In genomic region chr9:34991833-34992375, GRCh38 we compare ENCODE assay signal across 8 cellular contexts. TPM values are rescaled to one million over a fixed set of nuclear protein-coding genes. Genes with fewer than 3 reads are reported as not detected.
DNase-seq lines count a peak whose midpoint lies in the region; ATAC-seq, FAIRE-seq and TF ChIP-seq lines count a peak whose summit lies in the region.

No MANE protein-coding gene starts in this region.

- no peak overlapping the region for H3K27ac ChIP-seq in PC-9
- H3K27ac ChIP-seq in endothelial cell of umbilical vein (ENCODE audit: insufficient read depth, low read depth, low read length) = peak overlapping the region; percentile 79
- peak overlapping the region; percentile 80 for H3K27ac ChIP-seq in osteoblast (ENCODE audit: low read depth, low read length)

- H3K27me3 ChIP-seq in PC-9 (ENCODE audit: insufficient read depth, low read depth) (no peaks in the 10 kb centered on the region), endothelial cell of umbilical vein (ENCODE audit: control insufficient read depth in 2 of 2, insufficient read depth in 2 of 2, low read length in 2 of 2) (no peaks in the 10 kb centered on the region), osteoblast (ENCODE audit: insufficient read depth, low read length) (no peaks in the 10 kb centered on the region)

- no peak for TF ChIP-seq POLR2A in endothelial cell of umbilical vein (IDR thresholded peaks at IDR 0.05; ENCODE audit: low read depth, low read length)

- TSS peak; percentile 45 for BruUV-seq in PC-9 (replicated peaks; lab: Mats Ljungman, UMichigan)
- TSS peak; percentile 57 for BruUV-seq in endothelial cell of umbilical vein (replicated peaks; lab: Mats Ljungman, UMichigan)

- H3K9me1 ChIP-seq in endothelial cell of umbilical vein (replicated peaks; ENCODE audit: control insufficient read depth, extremely low read depth, insufficient read depth, low read length) = no peaks in the 10 kb centered on the region

- peaks cover 4% of the 10 kb centered on the region; the same call in 1 of the 2 replicates for H3F3A ChIP-seq in PC-9 (ENCODE audit: insufficient read depth, low read depth)

- H3K4me1 ChIP-seq in PC-9 (replicated peaks; ENCODE audit: insufficient read depth) (peaks cover 17% of the 10 kb centered on the region; the same call in 1 of the 2 replicates), endothelial cell of umbilical vein (ENCODE audit: control insufficient read depth, extremely low read depth, insufficient read depth, low read length) (peaks cover 49% of the 10 kb centered on the region), osteoblast (ENCODE audit: insufficient read depth, low read length) (peaks cover 65% of the 10 kb centered on the region)

- H2AFZ ChIP-seq in PC-9 (no peak overlapping the region), endothelial cell of umbilical vein (ENCODE audit: low read depth, low read length) (peak overlapping the region; percentile 26), osteoblast (ENCODE audit: low read length) (no peak overlapping the region)

- peak overlapping the region; percentile 45 for H3K9ac ChIP-seq in endothelial cell of umbilical vein (replicated peaks; ENCODE audit: extremely low read depth, insufficient read depth, low read length)

- no peak for FAIRE-seq in endothelial cell of umbilical vein (lab: Jason Lieb, UNC)

- CTCF ChIA-PET in PC-9 (lab: Charles Lee) (no interaction called here), endothelial cell of umbilical vein (lab: Charles Lee) (interaction anchor here (1.1 to 5.4 kb wide), 2 partner anchors 60 to 93 kb away, joined by 3 to 56 read pairs; no protein-coding TSS in a partner anchor)

- H3K9me3 ChIP-seq in PC-9 (ENCODE audit: insufficient read depth, low read depth) = no peaks in the 10 kb centered on the region
- no peaks in the 10 kb centered on the region for H3K9me3 ChIP-seq in endothelial cell of umbilical vein (replicated peaks; ENCODE audit: control insufficient read depth, insufficient read depth, low read length)
- H3K9me3 ChIP-seq in osteoblast (ENCODE audit: low read depth, low read length) = no peaks in the 10 kb centered on the region

- ATAC-seq in HG03175 (IDR thresholded peaks at IDR 0.05; ENCODE audit: unreplicated experiment) = no peak

- no peaks in the 10 kb centered on the region for H3K9me2 ChIP-seq in PC-9 (ENCODE audit: insufficient read depth)

- no peak overlapping the region for H3K4me2 ChIP-seq in PC-9
- peak overlapping the region; percentile 41 for H3K4me2 ChIP-seq in endothelial cell of umbilical vein (ENCODE audit: insufficient read depth, low read length)
- H3K4me2 ChIP-seq in osteoblast (ENCODE audit: insufficient read depth, low read length) = peak overlapping the region; percentile 66

- H3K79me2 ChIP-seq in PC-9 (ENCODE audit: low read depth) (no peaks in the 10 kb centered on the region), endothelial cell of umbilical vein (ENCODE audit: control insufficient read depth, insufficient read depth, low read length) (no peaks in the 10 kb centered on the region), osteoblast (ENCODE audit: insufficient read depth, low read length) (peaks cover 12% of the 10 kb centered on the region)

- intact Hi-C loops in PC-9 (cut with micrococcal nuclease; ENCODE audit: unreplicated experiment) = no loop called here
- intact Hi-C loops in endothelial cell of umbilical vein (cut with micrococcal nuclease) = no loop called here

- peak; percentile 81 for DNase-seq in G401 (ENCODE audit: low spot score)
- DNase-seq in PC-9 = peak in 1 of 2 experiments; percentile 23
- no peak for DNase-seq in endothelial cell of umbilical vein (ENCODE audit: low read depth, low spot score)
- peak; percentile 91 for DNase-seq in osteoblast (ENCODE audit: insufficient read length, low spot score, missing footprints)
- no peak for DNase-seq in NK-92 (lab: John Stamatoyannopoulos, UW; ENCODE audit: unreplicated experiment)
- DNase-seq in NCI-H1436 treated with DMSO at 0.1 percent for 48 hours (lab: John Stamatoyannopoulos, UW) = no peak
- no peak for DNase-seq in GM03348 (ENCODE audit: low spot score)

- no peaks in the 10 kb centered on the region for H4K20me1 ChIP-seq in PC-9 (ENCODE audit: insufficient read depth)
- H4K20me1 ChIP-seq in endothelial cell of umbilical vein (replicated peaks; ENCODE audit: control insufficient read depth, extremely low read depth, insufficient read depth, low read length) = no peaks in the 10 kb centered on the region
- H4K20me1 ChIP-seq in osteoblast (ENCODE audit: insufficient read depth, low read length) = peaks cover 2% of the 10 kb centered on the region

- dilution Hi-C loops in endothelial cell of umbilical vein (cut with MboI; ENCODE audit: extremely low pct_ligation_motif_present, low sequenced_read_pairs) = no loop called here

- TF ChIP-seq CTCF in PC-9 (conservative IDR thresholded peaks at IDR 0.05) (no peak), endothelial cell of umbilical vein (IDR thresholded peaks at IDR 0.05; ENCODE audit: extremely low read depth in 1 of 2, insufficient read depth in 1 of 2, low read depth in 1 of 2, low read length in 2 of 2) (no peak), osteoblast (IDR thresholded peaks at IDR 0.05; ENCODE audit: extremely low read depth, low read depth, low read length) (no peak)

- in situ Hi-C loops in G401 (cut with HindIII; ENCODE audit: low sequenced_read_pairs) = no loop called here

- H3K36me3 ChIP-seq in PC-9 (ENCODE audit: low read depth) (no peaks in the 10 kb centered on the region), endothelial cell of umbilical vein (ENCODE audit: control insufficient read depth in 2 of 2, extremely low read depth in 1 of 2, insufficient read depth in 2 of 2, low read length in 2 of 2) (peaks cover 3 to 8% of the 10 kb centered on the region in 2 experiments), osteoblast (ENCODE audit: insufficient read depth, low read length) (peaks cover 15% of the 10 kb centered on the region)

- no peak overlapping the region for H3K4me3 ChIP-seq in PC-9
- H3K4me3 ChIP-seq in endothelial cell of umbilical vein (replicated peaks in 1 of 3; ENCODE audit: insufficient read depth in 1 of 3, low read depth in 1 of 3, low read length in 3 of 3) = no peak overlapping the region
- H3K4me3 ChIP-seq in osteoblast (ENCODE audit: insufficient read depth, low read length) = peak overlapping the region; percentile 47

- POLR2A ChIA-PET in PC-9 (lab: Charles Lee; ENCODE audit: unreplicated experiment) = no interaction called here
- POLR2A ChIA-PET in endothelial cell of umbilical vein (lab: Charles Lee) = no interaction called here

TF ChIP-seq in endothelial cell of umbilical vein, 7 proteins besides CTCF, POLR2A, EP300 and RAD21:
- no peak for TF ChIP-seq EZH2 (IDR thresholded peaks at IDR 0.05; ENCODE audit: borderline replicate concordance, low read depth, low read length, severe bottlenecking)
- TF ChIP-seq GATA2 (IDR thresholded peaks at IDR 0.05; ENCODE audit: insufficient read depth, insufficient read length, low read depth, low read length) = no peak

RNA-seq across cellular contexts. Expression of gene DNAJB5, which starts 2.4 kb away (rescaled TPM):
- total RNA-seq in G401 (2014; rRNA removed; shearing (Covaris generic)) = 21.1 and 24.2 TPM in 2 replicates
- total RNA-seq in PC-9 (2021) (0.79 and 0.98 TPM in 2 replicates), endothelial cell of umbilical vein (9.7 and 12.8 TPM in 2 replicates), osteoblast (12.7 and 16.5 TPM in 2 replicates)
- 8.5 and 8.6 TPM in 2 replicates for polyA plus RNA-seq in endothelial cell of umbilical vein
- polyA plus RNA-seq in endothelial cell of umbilical vein (2011; cell fraction: cytosol; rRNA removed) = 6.9 and 7.1 TPM in 2 replicates
- polyA plus RNA-seq in endothelial cell of umbilical vein (2011; cell fraction: nucleus; rRNA removed) = 4.0 and 4.8 TPM in 2 replicates
- polyA plus RNA-seq in endothelial cell of umbilical vein (2012) = 12.0 and 16.1 TPM in 2 replicates
- polyA minus RNA-seq in endothelial cell of umbilical vein = 5.7 and 5.8 TPM in 2 replicates
- 0.41 TPM for polyA minus RNA-seq in endothelial cell of umbilical vein (2011; cell fraction: cytosol; rRNA and poly(A)+ RNA removed)
- polyA minus RNA-seq in endothelial cell of umbilical vein (2011; cell fraction: nucleus; rRNA and poly(A)+ RNA removed) = 3.0 and 3.8 TPM in 2 replicates

RNA-seq across cellular contexts. Expression of gene PHF24, which starts 33.8 kb away (rescaled TPM):
- total RNA-seq in G401 (2014; rRNA removed; shearing (Covaris generic)) = not detected in 2 replicates
- not detected in 2 replicates for total RNA-seq in PC-9 (2021)
- total RNA-seq in endothelial cell of umbilical vein = not detected in 2 replicates
- polyA plus RNA-seq in endothelial cell of umbilical vein = not detected in 2 replicates
- polyA plus RNA-seq in endothelial cell of umbilical vein (2011; cell fraction: cytosol; rRNA removed) = not detected in 2 replicates
- polyA plus RNA-seq in endothelial cell of umbilical vein (2011; cell fraction: nucleus; rRNA removed) = not detected in 2 replicates
- not detected in 2 replicates for polyA plus RNA-seq in endothelial cell of umbilical vein (2012)
- polyA minus RNA-seq in endothelial cell of umbilical vein = not detected in 2 replicates
- not detected for polyA minus RNA-seq in endothelial cell of umbilical vein (2011; cell fraction: cytosol; rRNA and poly(A)+ RNA removed)
- polyA minus RNA-seq in endothelial cell of umbilical vein (2011; cell fraction: nucleus; rRNA and poly(A)+ RNA removed) = not detected in 2 replicates
- total RNA-seq in osteoblast = under 0.01 TPM in 1 of 2 replicates, not detected in the other

Comparison
In these comparisons a context has a peak if more than half of its experiments do, and no peak if none do; other contexts are left out.
1. DNase-seq: peak in G401 (single experiment) and osteoblast (single experiment); none in endothelial cell of umbilical vein (single experiment), NK-92 (single experiment), NCI-H1436 treated with DMSO at 0.1 percent for 48 hours (single experiment) and GM03348 (single experiment).